ENCODE assay signal across 8 cellular contexts in genomic region chr19:11925584-11926187, GRCh38. TPM values are rescaled to one million over a fixed set of nuclear protein-coding genes. Genes with fewer than 3 reads are reported as not detected.
A peak's percentile ranks its signal among the peaks of the same experiment; 100 is the strongest.
DNase-seq lines count a peak whose midpoint lies in the region; ATAC-seq, FAIRE-seq and TF ChIP-seq lines count a peak whose summit lies in the region.
"Not testable (repeated sequence)": the region's sequence is repeated elsewhere in the genome, so short reads cannot be mapped to it uniquely, and the experiment has no call there.

No MANE protein-coding gene starts in this region.

- TF ChIP-seq CTCF in VCaP (conservative IDR thresholded peaks at IDR 0.05); GM12878 (IDR thresholded peaks at IDR 0.05 in 2 of 3, conservative IDR thresholded peaks at IDR 0.05 in 1 of 3; ENCODE audit: control insufficient read depth in 2 of 3, extremely low read depth in 1 of 3, insufficient read depth in 1 of 3, low read depth in 3 of 3, low read length in 3 of 3); fibroblast of lung (conservative IDR thresholded peaks at IDR 0.05 in 1 of 2, IDR thresholded peaks at IDR 0.05 in 1 of 2; ENCODE audit: low read depth in 1 of 2, low read length in 2 of 2); right lobe of liver (IDR thresholded peaks at IDR 0.05); transverse colon (IDR thresholded peaks at IDR 0.05): not testable (repeated sequence)

- H3K18ac ChIP-seq in trophoblast cell (ENCODE audit: low read length), result peak overlapping the region; percentile 82

- H3K27ac ChIP-seq in KOPT-K1 (ENCODE audit: low read depth, low read length, poor library complexity, severe bottlenecking) (peak overlapping the region; percentile 99), VCaP (peak overlapping the region; percentile 95), GM12878 (ENCODE audit: control insufficient read depth, insufficient read depth) (peak overlapping the region; percentile 94), fibroblast of lung (ENCODE audit: insufficient read depth, low read length) (peak overlapping the region; percentile 95), right lobe of liver (peak overlapping the region; percentile 90 to 95 (median 92)), trophoblast cell (ENCODE audit: low read depth, low read length) (peak overlapping the region; percentile 82), transverse colon (peak overlapping the region; percentile 97 to 100 (median 98))

- peaks cover 28% of the 10 kb centered on the region for H3K79me2 ChIP-seq in GM12878 (ENCODE audit: control insufficient read depth, insufficient read depth, low read length)
- peaks cover 26% of the 10 kb centered on the region for H3K79me2 ChIP-seq in fibroblast of lung (ENCODE audit: control insufficient read depth, insufficient read depth, low read length)
- H3K79me2 ChIP-seq in trophoblast cell (ENCODE audit: control insufficient read depth, insufficient read depth, low read length, poor library complexity), result not testable (repeated sequence)

- H3K4me1 ChIP-seq in GM12878 (ENCODE audit: control insufficient read depth, insufficient read depth, low read length); fibroblast of lung (ENCODE audit: control insufficient read depth, extremely low read depth, insufficient read depth, low read length); trophoblast cell (ENCODE audit: control insufficient read depth in 1 of 2, insufficient read depth in 2 of 2, low read length in 2 of 2): not testable (repeated sequence)
- H3K4me1 ChIP-seq in right lobe of liver (peaks cover 0 to 12% (median 4%) of the 10 kb centered on the region in 4 donors), transverse colon (peaks cover 11 to 26% (median 18%) of the 10 kb centered on the region in 4 donors)

- RAD21 ChIA-PET in GM12878 (lab: Charles Lee; ENCODE audit: unreplicated experiment), result interaction anchor here (2.0 to 4.1 kb wide), 2 partner anchors 38 to 128 kb away, joined by 6 to 40 read pairs; partner anchors contain the start of gene ZNF491

- not testable (repeated sequence) for FAIRE-seq in GM12878 (lab: Jason Lieb, UNC)

- not testable (repeated sequence) for H2BK120ac ChIP-seq in trophoblast cell (ENCODE audit: insufficient read depth, low read length, poor library complexity)

- BruUV-seq in GM12878 (replicated peaks; lab: Mats Ljungman, UMichigan), result not testable (repeated sequence)

- peak overlapping the region; percentile 55 for H3K4ac ChIP-seq in trophoblast cell (ENCODE audit: low read depth, low read length)

- in situ Hi-C loops in GM12878 (cut with MboI); transverse colon (cut with MboI; ENCODE audit: low pct_ligation_motif_present in 1 of 4, low pct_unique_long_range_greater_than_20kb in 1 of 4, low sequenced_read_pairs in 3 of 4): not testable (repeated sequence)

- H3K4me3 ChIP-seq in GM12878, result peak overlapping the region; percentile 96
- H3K4me3 ChIP-seq in fibroblast of lung (replicated peaks in 1 of 4; ENCODE audit: control extremely low read depth in 1 of 4, insufficient read depth in 1 of 4, low read depth in 3 of 4, low read length in 4 of 4), result peak overlapping the region; percentile 76 to 98 (median 94)
- peak overlapping the region; percentile 72 to 99 (median 98) for H3K4me3 ChIP-seq in right lobe of liver
- H3K4me3 ChIP-seq in trophoblast cell (ENCODE audit: low read depth, low read length), result peak overlapping the region; percentile 85
- peak overlapping the region; percentile 82 to 93 (median 90) for H3K4me3 ChIP-seq in transverse colon

- peaks cover 33% of the 10 kb centered on the region for H3K9me3 ChIP-seq in KOPT-K1 (ENCODE audit: insufficient read depth, low read length, poor library complexity, severe bottlenecking)
- peaks cover 18% of the 10 kb centered on the region for H3K9me3 ChIP-seq in GM12878 (replicated peaks; ENCODE audit: control insufficient read depth, insufficient read depth, low read length)
- not testable (repeated sequence) for H3K9me3 ChIP-seq in fibroblast of lung (ENCODE audit: control insufficient read depth, insufficient read depth, low read depth, low read length); right lobe of liver; trophoblast cell (ENCODE audit: insufficient read depth, low read depth, low read length); transverse colon

- H2BK12ac ChIP-seq in trophoblast cell (ENCODE audit: low read length), result not testable (repeated sequence)

- H2AFZ ChIP-seq in GM12878 (ENCODE audit: control insufficient read depth, low read depth, low read length) (peak overlapping the region; percentile 93; the same call in 1 of the 2 replicates), fibroblast of lung (ENCODE audit: low read length) (peak overlapping the region; percentile 97), trophoblast cell (ENCODE audit: insufficient read depth, low read length, poor library complexity) (peak overlapping the region; percentile 57)

- not testable (repeated sequence) for TF ChIP-seq RAD21 in GM12878 (IDR thresholded peaks at IDR 0.05; ENCODE audit: insufficient read depth, low read depth, low read length)

- H4K12ac ChIP-seq in trophoblast cell (ENCODE audit: low read depth, low read length), result peak overlapping the region; percentile 76

- not testable (repeated sequence) for TF ChIP-seq EP300 in GM12878 (IDR thresholded peaks at IDR 0.05; ENCODE audit: borderline replicate concordance in 1 of 2, control insufficient read depth in 1 of 2, low read depth in 2 of 2, low read length in 2 of 2); transverse colon (IDR thresholded peaks at IDR 0.05; ENCODE audit: low read depth)

- H4K91ac ChIP-seq in trophoblast cell (ENCODE audit: low read depth, low read length), result peak overlapping the region; percentile 88

- intact Hi-C loops in GM12878 (cut with micrococcal nuclease; ENCODE audit: unreplicated experiment), result loop anchor here (1.0 to 10.0 kb wide), 2 partner anchors 40 to 361 kb away; partner anchors contain the start of gene ZNF763
- intact Hi-C loops in right lobe of liver (cut with DNase I), result loop anchor here in 1 of 2 donors (10.0 kb wide), 1 partner anchor 49 kb away; no protein-coding TSS in a partner anchor
- intact Hi-C loops in transverse colon (cut with DNase I; ENCODE audit: low total_unique reads), result not testable (repeated sequence)

- peak overlapping the region; percentile 61 for H3K4me2 ChIP-seq in GM12878 (ENCODE audit: control insufficient read depth, insufficient read depth)
- peak overlapping the region; percentile 76 for H3K4me2 ChIP-seq in fibroblast of lung (ENCODE audit: extremely low read depth, insufficient read depth, low read length)
- peak overlapping the region; percentile 100 for H3K4me2 ChIP-seq in trophoblast cell (ENCODE audit: low read length)

- H3K14ac ChIP-seq in trophoblast cell (ENCODE audit: low read length), result peak overlapping the region; percentile 82

- H3K23ac ChIP-seq in trophoblast cell (ENCODE audit: low read length), result not testable (repeated sequence)

- H4K8ac ChIP-seq in trophoblast cell (ENCODE audit: low read depth, low read length), result peak overlapping the region; percentile 85

- 0% methylated on average over 13 of the region's 13 CpGs for WGBS in GM12878 (ENCODE audit: insufficient coverage, insufficient replicate concordance, low lambda C conversion rate, missing lambda C conversion rate)
- 2% methylated on average over 13 of the region's 13 CpGs for WGBS in right lobe of liver (ENCODE audit: insufficient coverage, low coverage, low lambda C conversion rate, missing lambda C conversion rate)
- no CpG with 5 or more reads among the region's 13 CpGs for WGBS in trophoblast cell (ENCODE audit: extremely low coverage, insufficient coverage, insufficient read length)
- WGBS in transverse colon (ENCODE audit: low coverage in 1 of 2), 2 donors, result 2 to 4% methylated on average over 5 to 13 of the region's 13 CpGs

- not testable (repeated sequence) for H3K79me1 ChIP-seq in trophoblast cell (ENCODE audit: low read length)

- ATAC-seq in GM12878, result peak; percentile 1; the same call in 2 of the 3 replicates
- peak in 1 of 4 donors; percentile 4 for ATAC-seq in right lobe of liver

- not testable (repeated sequence) for H4K20me1 ChIP-seq in GM12878 (ENCODE audit: control insufficient read depth, insufficient read depth); fibroblast of lung (ENCODE audit: control insufficient read depth, extremely low read depth, insufficient read depth, low read length)

- DNase-seq in ELR (ENCODE audit: low read depth) (peak; percentile 11), trophoblast cell (peak in 1 of 2 donors; percentile 71)
- DNase-seq in GM12878 (ENCODE audit: low read depth, low spot score); fibroblast of lung (ENCODE audit: low read depth in 2 of 2); right lobe of liver; transverse colon: not testable (repeated sequence)

- SMC1A ChIA-PET in GM12878 (lab: Charles Lee; ENCODE audit: uncharacterized antibody, unreplicated experiment), result interaction anchor here (1.9 to 8.0 kb wide), 5 partner anchors 63 to 215 kb away, joined by 8 to 133 read pairs (median 28); partner anchors contain the start of genes ZNF20, ZNF491 and ZNF878

- not testable (repeated sequence) for H2AK5ac ChIP-seq in trophoblast cell (ENCODE audit: low read length)

- H2BK5ac ChIP-seq in trophoblast cell (ENCODE audit: low read depth, low read length, poor library complexity), result peak overlapping the region; percentile 62

- H3K27me3 ChIP-seq in GM12878 (replicated peaks in 1 of 2; ENCODE audit: control insufficient read depth in 2 of 2, insufficient read depth in 2 of 2, low read length in 1 of 2); fibroblast of lung (ENCODE audit: control insufficient read depth, insufficient read depth, low read length); right lobe of liver; trophoblast cell (ENCODE audit: insufficient read depth, low read length); transverse colon: not testable (repeated sequence)

- H3K36me3 ChIP-seq in KOPT-K1 (ENCODE audit: insufficient read depth, low read length), result peaks cover 42% of the 10 kb centered on the region
- not testable (repeated sequence) for H3K36me3 ChIP-seq in GM12878 (ENCODE audit: control insufficient read depth in 2 of 2, insufficient read depth in 2 of 2, low read length in 1 of 2); fibroblast of lung (ENCODE audit: control insufficient read depth, insufficient read depth, low read length); right lobe of liver; trophoblast cell (ENCODE audit: control insufficient read depth in 1 of 2, insufficient read depth in 2 of 2, low read length in 2 of 2); transverse colon

- H3K9ac ChIP-seq in GM12878 (ENCODE audit: control insufficient read depth, insufficient read depth, low read length) (peak overlapping the region; percentile 99), fibroblast of lung (ENCODE audit: insufficient read depth, low read length) (peak overlapping the region; percentile 87), trophoblast cell (ENCODE audit: low read length) (peak overlapping the region; percentile 91)

- POLR2A ChIA-PET in GM12878 (lab: Charles Lee), result interaction anchor here (1.3 kb wide), 1 partner anchor 63 kb away, joined by 7 read pairs; no protein-coding TSS in a partner anchor

- not testable (repeated sequence) for TF ChIP-seq POLR2A in GM12878 (IDR thresholded peaks at IDR 0.05; ENCODE audit: low read depth, low read length); right lobe of liver (IDR thresholded peaks at IDR 0.05); transverse colon (IDR thresholded peaks at IDR 0.05)

- CTCF ChIA-PET in GM12878 (lab: Yijun Ruan, JAX), result interaction anchor here (0.8 to 6.0 kb wide), 5 partner anchors 37 to 369 kb away, joined by 3 to 84 read pairs (median 6); partner anchors contain the start of genes ZNF20, ZNF44 and ZNF763

RNA-seq across cellular contexts. Expression of gene ZNF700, which starts 0.8 kb away (rescaled TPM):
- 52.7 and 55.7 TPM in 2 replicates for total RNA-seq in GM12878 (2013; cell fraction: nucleolus; rRNA removed)
- total RNA-seq in GM12878 (2014; rRNA removed), result 10.5 and 12.4 TPM in 2 replicates
- total RNA-seq in GM12878 (2014; rRNA removed; fragmentation: Illumina TruSeq; extraction: Trizol), result 15.1 and 16.2 TPM in 2 replicates
- 11.2 and 11.8 TPM in 2 replicates for total RNA-seq in GM12878 (2021)
- 8.5 TPM for polyA plus RNA-seq in GM12878 (2011; ENCODE audit: low read depth)
- polyA plus RNA-seq in GM12878 (2011; rRNA removed), result 16.0 and 24.7 TPM in 2 replicates
- 5.8 and 7.3 TPM in 2 replicates for polyA plus RNA-seq in GM12878 (2011; cell fraction: cytosol; rRNA removed)
- 15.7 and 17.4 TPM in 2 replicates for polyA plus RNA-seq in GM12878 (2011; cell fraction: nucleus; rRNA removed)
- 10.0 and 12.3 TPM in 2 replicates for polyA plus RNA-seq in GM12878 (2012)
- 13.6 and 16.3 TPM in 2 replicates for polyA plus RNA-seq in GM12878 (2014; fragmentation: Illumina TruSeq; extraction: Trizol)
- 1 to 10 TPM; 6.7 to 8.3 TPM for polyA plus RNA-seq in GM12878 (2014; fragmentation: Nextera tagmentation; extraction: Ambion mirVana)
- 11.1 and 11.8 TPM in 2 replicates for polyA plus RNA-seq in GM12878 (2014; rRNA removed)
- polyA plus RNA-seq in GM12878 (2016; fragmentation: Nextera tagmentation; extraction: Ambion mirVana), result 1 to 10 TPM; 8.1 to 8.4 TPM
- polyA minus RNA-seq in GM12878 (2011; rRNA and poly(A)+ RNA removed), result 10.8 and 19.2 TPM in 2 replicates
- polyA minus RNA-seq in GM12878 (2011; cell fraction: cytosol; rRNA and poly(A)+ RNA removed), result 6.4 and 7.3 TPM in 2 replicates
- polyA minus RNA-seq in GM12878 (2011; cell fraction: nucleus; rRNA and poly(A)+ RNA removed), result 5.8 and 7.0 TPM in 2 replicates
- 7.4 and 12.4 TPM in 2 replicates for total RNA-seq in fibroblast of lung
- 3.9 and 5.7 TPM in 2 replicates for polyA plus RNA-seq in fibroblast of lung
- polyA plus RNA-seq in fibroblast of lung (2012), result 3.3 and 3.8 TPM in 2 replicates
- 0.63 and 1.9 TPM in 2 replicates for polyA minus RNA-seq in fibroblast of lung (ENCODE audit: low replicate concordance)
- total RNA-seq in right lobe of liver, result 1 to 10 TPM; 5.1 to 7.6 (median 5.5) TPM
- 4.1 and 4.2 TPM in 2 replicates for polyA plus RNA-seq in trophoblast cell (2013)
- total RNA-seq in transverse colon, result 10 to 100 TPM; 25.8 to 38.3 (median 29.1) TPM

RNA-seq across cellular contexts. Expression of gene ZNF69, which starts 38.1 kb away (rescaled TPM):
- total RNA-seq in GM12878 (2013; cell fraction: nucleolus; rRNA removed), result 0.54 and 0.59 TPM in 2 replicates
- total RNA-seq in GM12878 (2014; rRNA removed) (0.51 and 0.65 TPM in 2 replicates), GM12878 (2014; rRNA removed; fragmentation: Illumina TruSeq; extraction: Trizol) (0.63 and 0.78 TPM in 2 replicates), GM12878 (2021) (0.37 and 0.38 TPM in 2 replicates), fibroblast of lung (2.8 and 7.1 TPM in 2 replicates), right lobe of liver (1 to 10 TPM; 6.1 to 10.0 (median 9.2) TPM), transverse colon (10 to 100 TPM; 27.4 to 42.6 (median 29.9) TPM)
- 0.35 TPM for polyA plus RNA-seq in GM12878 (2011; ENCODE audit: low read depth)
- polyA plus RNA-seq in GM12878 (2011; rRNA removed) (0.12 and 0.15 TPM in 2 replicates), GM12878 (2014; fragmentation: Illumina TruSeq; extraction: Trizol) (0.28 and 0.44 TPM in 2 replicates), GM12878 (2014; fragmentation: Nextera tagmentation; extraction: Ambion mirVana) (under 1 TPM; 0.33 to 0.48 TPM), GM12878 (2014; rRNA removed) (0.25 and 0.58 TPM in 2 replicates), GM12878 (2016; fragmentation: Nextera tagmentation; extraction: Ambion mirVana) (under 1 TPM; 0.50 to 0.63 TPM), fibroblast of lung (1.7 and 2.2 TPM in 2 replicates)
- polyA plus RNA-seq in GM12878 (2011; cell fraction: cytosol; rRNA removed), result 0.09 and 0.12 TPM in 2 replicates
- 0.09 TPM in 1 of 2 replicates, not detected in the other for polyA plus RNA-seq in GM12878 (2011; cell fraction: nucleus; rRNA removed)
- polyA plus RNA-seq in GM12878 (2012), result 0.87 and 1.3 TPM in 2 replicates
- polyA minus RNA-seq in GM12878 (2011; rRNA and poly(A)+ RNA removed), result 0.15 and 0.51 TPM in 2 replicates
- polyA minus RNA-seq in GM12878 (2011; cell fraction: cytosol; rRNA and poly(A)+ RNA removed), result not detected in 2 replicates
- polyA minus RNA-seq in GM12878 (2011; cell fraction: nucleus; rRNA and poly(A)+ RNA removed), result 0.12 TPM in 1 of 2 replicates, not detected in the other
- polyA plus RNA-seq in fibroblast of lung (2012), result 1.7 and 2.0 TPM in 2 replicates
- polyA minus RNA-seq in fibroblast of lung (ENCODE audit: low replicate concordance), result 0.55 and 2.3 TPM in 2 replicates
- polyA plus RNA-seq in trophoblast cell (2013), result 11.1 and 11.2 TPM in 2 replicates

RNA-seq across cellular contexts. Expression of gene ZNF763, which starts 39.2 kb away (rescaled TPM):
- total RNA-seq in GM12878 (2013; cell fraction: nucleolus; rRNA removed), result 4.1 and 4.3 TPM in 2 replicates
- total RNA-seq in GM12878 (2014; rRNA removed) (0.62 and 0.98 TPM in 2 replicates), GM12878 (2014; rRNA removed; fragmentation: Illumina TruSeq; extraction: Trizol) (1.5 and 1.8 TPM in 2 replicates), GM12878 (2021) (0.66 and 1.0 TPM in 2 replicates), fibroblast of lung (1.3 and 2.5 TPM in 2 replicates), right lobe of liver (1 to 10 TPM in 2 of 6 experiments, under 1 TPM in 4; 0.25 to 2.6 (median 0.70) TPM), transverse colon (10 to 100 TPM in 2 of 4 donors, 1 to 10 TPM in 2; 7.1 to 15.1 (median 9.5) TPM)
- 1.2 TPM for polyA plus RNA-seq in GM12878 (2011; ENCODE audit: low read depth)
- polyA plus RNA-seq in GM12878 (2011; rRNA removed) (1.8 and 2.1 TPM in 2 replicates), GM12878 (2014; fragmentation: Illumina TruSeq; extraction: Trizol) (1.3 and 1.6 TPM in 2 replicates), GM12878 (2014; fragmentation: Nextera tagmentation; extraction: Ambion mirVana) (under 1 TPM; 0.86 to 0.89 TPM), GM12878 (2014; rRNA removed) (0.88 and 1.6 TPM in 2 replicates), GM12878 (2016; fragmentation: Nextera tagmentation; extraction: Ambion mirVana) (1 to 10 TPM in 1 of 2 experiments, under 1 TPM in 1; 0.63 to 1.3 TPM), fibroblast of lung (0.94 and 1.6 TPM in 2 replicates)
- polyA plus RNA-seq in GM12878 (2011; cell fraction: cytosol; rRNA removed), result 0.42 and 0.85 TPM in 2 replicates
- polyA plus RNA-seq in GM12878 (2011; cell fraction: nucleus; rRNA removed), result 1.2 and 1.4 TPM in 2 replicates
- polyA plus RNA-seq in GM12878 (2012), result 1.4 and 2.3 TPM in 2 replicates
- 1.0 and 1.5 TPM in 2 replicates for polyA minus RNA-seq in GM12878 (2011; rRNA and poly(A)+ RNA removed)
- 2.5 TPM in 1 of 2 replicates, not detected in the other for polyA minus RNA-seq in GM12878 (2011; cell fraction: cytosol; rRNA and poly(A)+ RNA removed)
- 0.60 and 1.1 TPM in 2 replicates for polyA minus RNA-seq in GM12878 (2011; cell fraction: nucleus; rRNA and poly(A)+ RNA removed)
- 0.51 and 0.55 TPM in 2 replicates for polyA plus RNA-seq in fibroblast of lung (2012)
- not detected in 2 replicates for polyA minus RNA-seq in fibroblast of lung (ENCODE audit: low replicate concordance)
- 1.9 and 2.1 TPM in 2 replicates for polyA plus RNA-seq in trophoblast cell (2013)
